1 cellular context compared by ENCODE assay signal in the genomic region with DNA sequence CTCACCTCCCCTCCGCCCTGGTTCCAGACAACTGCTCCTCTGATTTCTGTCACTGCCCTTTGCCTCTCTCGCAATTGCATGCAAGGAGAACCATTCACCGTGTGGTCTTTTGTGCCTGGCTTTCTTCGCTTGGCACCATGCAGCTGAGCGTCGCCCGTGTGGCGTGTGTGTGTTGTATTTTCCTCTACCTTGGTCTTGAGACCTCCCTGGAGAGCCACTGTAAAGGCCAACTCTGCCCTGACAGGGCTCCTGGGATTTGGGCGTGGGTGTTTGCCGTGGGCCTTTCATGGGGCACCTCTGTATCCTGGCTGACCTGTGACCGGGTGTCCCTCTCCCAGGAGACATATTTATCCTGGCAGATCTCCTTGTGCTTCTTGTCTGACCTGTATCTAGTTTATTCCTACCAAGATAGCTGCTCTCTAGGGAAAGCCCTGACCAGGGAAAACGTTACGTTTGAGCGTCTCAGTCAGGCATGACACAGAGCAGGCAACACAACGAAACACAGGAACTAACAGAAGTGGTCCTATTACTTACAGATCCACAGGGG.
TF ChIP-seq lines count a peak whose summit lies in the region.

No MANE protein-coding gene starts in this region.

TF ChIP-seq in GM23338, 12 proteins besides CTCF, POLR2A, EP300 and RAD21 (continued from another document):
- TF ChIP-seq, protein P1, sequence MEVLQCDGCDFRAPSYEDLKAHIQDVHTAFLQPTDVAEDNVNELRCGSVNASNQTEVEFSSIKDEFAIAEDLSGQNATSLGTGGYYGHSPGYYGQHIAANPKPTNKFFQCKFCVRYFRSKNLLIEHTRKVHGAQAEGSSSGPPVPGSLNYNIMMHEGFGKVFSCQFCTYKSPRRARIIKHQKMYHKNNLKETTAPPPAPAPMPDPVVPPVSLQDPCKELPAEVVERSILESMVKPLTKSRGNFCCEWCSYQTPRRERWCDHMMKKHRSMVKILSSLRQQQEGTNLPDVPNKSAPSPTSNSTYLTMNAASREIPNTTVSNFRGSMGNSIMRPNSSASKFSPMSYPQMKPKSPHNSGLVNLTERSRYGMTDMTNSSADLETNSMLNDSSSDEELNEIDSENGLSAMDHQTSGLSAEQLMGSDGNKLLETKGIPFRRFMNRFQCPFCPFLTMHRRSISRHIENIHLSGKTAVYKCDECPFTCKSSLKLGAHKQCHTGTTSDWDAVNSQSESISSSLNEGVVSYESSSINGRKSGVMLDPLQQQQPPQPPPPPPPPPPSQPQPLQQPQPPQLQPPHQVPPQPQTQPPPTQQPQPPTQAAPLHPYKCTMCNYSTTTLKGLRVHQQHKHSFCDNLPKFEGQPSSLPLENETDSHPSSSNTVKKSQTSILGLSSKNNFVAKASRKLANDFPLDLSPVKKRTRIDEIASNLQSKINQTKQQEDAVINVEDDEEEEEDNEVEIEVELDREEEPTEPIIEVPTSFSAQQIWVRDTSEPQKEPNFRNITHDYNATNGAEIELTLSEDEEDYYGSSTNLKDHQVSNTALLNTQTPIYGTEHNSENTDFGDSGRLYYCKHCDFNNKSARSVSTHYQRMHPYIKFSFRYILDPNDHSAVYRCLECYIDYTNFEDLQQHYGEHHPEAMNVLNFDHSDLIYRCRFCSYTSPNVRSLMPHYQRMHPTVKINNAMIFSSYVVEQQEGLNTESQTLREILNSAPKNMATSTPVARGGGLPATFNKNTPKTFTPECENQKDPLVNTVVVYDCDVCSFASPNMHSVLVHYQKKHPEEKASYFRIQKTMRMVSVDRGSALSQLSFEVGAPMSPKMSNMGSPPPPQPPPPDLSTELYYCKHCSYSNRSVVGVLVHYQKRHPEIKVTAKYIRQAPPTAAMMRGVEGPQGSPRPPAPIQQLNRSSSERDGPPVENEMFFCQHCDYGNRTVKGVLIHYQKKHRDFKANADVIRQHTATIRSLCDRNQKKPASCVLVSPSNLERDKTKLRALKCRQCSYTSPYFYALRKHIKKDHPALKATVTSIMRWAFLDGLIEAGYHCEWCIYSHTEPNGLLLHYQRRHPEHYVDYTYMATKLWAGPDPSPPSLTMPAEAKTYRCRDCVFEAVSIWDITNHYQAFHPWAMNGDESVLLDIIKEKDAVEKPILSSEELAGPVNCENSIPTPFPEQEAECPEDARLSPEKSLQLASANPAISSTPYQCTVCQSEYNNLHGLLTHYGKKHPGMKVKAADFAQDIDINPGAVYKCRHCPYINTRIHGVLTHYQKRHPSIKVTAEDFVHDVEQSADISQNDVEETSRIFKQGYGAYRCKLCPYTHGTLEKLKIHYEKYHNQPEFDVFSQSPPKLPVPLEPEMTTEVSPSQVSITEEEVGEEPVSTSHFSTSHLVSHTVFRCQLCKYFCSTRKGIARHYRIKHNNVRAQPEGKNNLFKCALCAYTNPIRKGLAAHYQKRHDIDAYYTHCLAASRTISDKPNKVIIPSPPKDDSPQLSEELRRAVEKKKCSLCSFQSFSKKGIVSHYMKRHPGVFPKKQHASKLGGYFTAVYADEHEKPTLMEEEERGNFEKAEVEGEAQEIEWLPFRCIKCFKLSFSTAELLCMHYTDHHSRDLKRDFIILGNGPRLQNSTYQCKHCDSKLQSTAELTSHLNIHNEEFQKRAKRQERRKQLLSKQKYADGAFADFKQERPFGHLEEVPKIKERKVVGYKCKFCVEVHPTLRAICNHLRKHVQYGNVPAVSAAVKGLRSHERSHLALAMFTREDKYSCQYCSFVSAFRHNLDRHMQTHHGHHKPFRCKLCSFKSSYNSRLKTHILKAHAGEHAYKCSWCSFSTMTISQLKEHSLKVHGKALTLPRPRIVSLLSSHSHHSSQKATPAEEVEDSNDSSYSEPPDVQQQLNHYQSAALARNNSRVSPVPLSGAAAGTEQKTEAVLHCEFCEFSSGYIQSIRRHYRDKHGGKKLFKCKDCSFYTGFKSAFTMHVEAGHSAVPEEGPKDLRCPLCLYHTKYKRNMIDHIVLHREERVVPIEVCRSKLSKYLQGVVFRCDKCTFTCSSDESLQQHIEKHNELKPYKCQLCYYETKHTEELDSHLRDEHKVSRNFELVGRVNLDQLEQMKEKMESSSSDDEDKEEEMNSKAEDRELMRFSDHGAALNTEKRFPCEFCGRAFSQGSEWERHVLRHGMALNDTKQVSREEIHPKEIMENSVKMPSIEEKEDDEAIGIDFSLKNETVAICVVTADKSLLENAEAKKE (CRISPR knock-in tag; IDR thresholded peaks at IDR 0.05): no peak
- TF ChIP-seq ZNF331 (CRISPR knock-in tag; IDR thresholded peaks at IDR 0.05; ENCODE audit: low read depth) (no peak), POLR2AphosphoS5 (IDR thresholded peaks at IDR 0.05; ENCODE audit: low read depth) (no peak), STAT1 (IDR thresholded peaks at IDR 0.05; ENCODE audit: unreplicated experiment) (no peak), EZH2 (IDR thresholded peaks at IDR 0.05; ENCODE audit: low read depth, unreplicated experiment) (no peak), CREB1 (CRISPR knock-in tag; IDR thresholded peaks at IDR 0.05; ENCODE audit: low read depth) (no peak), ETS1 (IDR thresholded peaks at IDR 0.05) (no peak), NANOG (IDR thresholded peaks at IDR 0.05; ENCODE audit: borderline replicate concordance) (no peak), ZNF114 (CRISPR knock-in tag; IDR thresholded peaks at IDR 0.05) (no peak), JUNB (IDR thresholded peaks at IDR 0.05; ENCODE audit: unreplicated experiment) (no peak)
- TF ChIP-seq, protein P2, sequence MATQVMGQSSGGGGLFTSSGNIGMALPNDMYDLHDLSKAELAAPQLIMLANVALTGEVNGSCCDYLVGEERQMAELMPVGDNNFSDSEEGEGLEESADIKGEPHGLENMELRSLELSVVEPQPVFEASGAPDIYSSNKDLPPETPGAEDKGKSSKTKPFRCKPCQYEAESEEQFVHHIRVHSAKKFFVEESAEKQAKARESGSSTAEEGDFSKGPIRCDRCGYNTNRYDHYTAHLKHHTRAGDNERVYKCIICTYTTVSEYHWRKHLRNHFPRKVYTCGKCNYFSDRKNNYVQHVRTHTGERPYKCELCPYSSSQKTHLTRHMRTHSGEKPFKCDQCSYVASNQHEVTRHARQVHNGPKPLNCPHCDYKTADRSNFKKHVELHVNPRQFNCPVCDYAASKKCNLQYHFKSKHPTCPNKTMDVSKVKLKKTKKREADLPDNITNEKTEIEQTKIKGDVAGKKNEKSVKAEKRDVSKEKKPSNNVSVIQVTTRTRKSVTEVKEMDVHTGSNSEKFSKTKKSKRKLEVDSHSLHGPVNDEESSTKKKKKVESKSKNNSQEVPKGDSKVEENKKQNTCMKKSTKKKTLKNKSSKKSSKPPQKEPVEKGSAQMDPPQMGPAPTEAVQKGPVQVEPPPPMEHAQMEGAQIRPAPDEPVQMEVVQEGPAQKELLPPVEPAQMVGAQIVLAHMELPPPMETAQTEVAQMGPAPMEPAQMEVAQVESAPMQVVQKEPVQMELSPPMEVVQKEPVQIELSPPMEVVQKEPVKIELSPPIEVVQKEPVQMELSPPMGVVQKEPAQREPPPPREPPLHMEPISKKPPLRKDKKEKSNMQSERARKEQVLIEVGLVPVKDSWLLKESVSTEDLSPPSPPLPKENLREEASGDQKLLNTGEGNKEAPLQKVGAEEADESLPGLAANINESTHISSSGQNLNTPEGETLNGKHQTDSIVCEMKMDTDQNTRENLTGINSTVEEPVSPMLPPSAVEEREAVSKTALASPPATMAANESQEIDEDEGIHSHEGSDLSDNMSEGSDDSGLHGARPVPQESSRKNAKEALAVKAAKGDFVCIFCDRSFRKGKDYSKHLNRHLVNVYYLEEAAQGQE (IDR thresholded peaks at IDR 0.05; ENCODE audit: unreplicated experiment): no peak
